Comparison of ENCODE assay signal across 8 cellular contexts in the genomic region with DNA sequence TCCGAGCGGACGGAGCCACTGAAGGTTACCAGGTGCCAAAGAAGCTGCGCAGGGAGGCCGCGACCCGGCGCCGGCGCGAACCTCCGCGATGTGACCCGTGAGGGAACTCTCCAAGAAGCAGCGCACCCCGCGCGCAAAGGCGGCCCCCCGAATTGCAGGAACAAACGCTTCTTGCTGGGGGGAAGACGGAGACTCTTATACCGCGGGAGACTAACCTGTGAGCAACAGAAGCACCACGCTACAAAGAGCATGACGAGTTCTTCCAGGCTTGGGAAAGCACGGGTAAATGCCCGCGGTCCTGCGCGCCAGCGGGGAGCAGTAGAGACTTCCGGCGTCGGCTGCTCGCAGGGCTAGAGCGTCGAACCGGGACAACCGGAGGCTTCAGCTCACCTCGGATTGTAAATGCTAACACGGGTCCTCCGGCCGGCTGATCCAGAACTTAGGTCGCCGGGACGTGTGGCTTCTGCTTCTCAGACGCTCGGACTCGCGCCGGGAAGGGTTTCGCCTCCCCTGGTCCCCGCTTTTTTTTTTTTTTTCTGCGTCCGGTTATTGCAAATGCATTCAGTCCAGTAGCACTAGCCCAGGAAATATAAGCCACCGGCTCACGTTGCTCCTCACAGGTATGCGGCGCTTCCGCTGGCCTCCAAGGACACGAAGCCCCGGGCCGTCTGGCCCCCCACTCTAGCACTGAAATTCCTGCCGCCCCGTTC. TPM values are rescaled to one million over a fixed set of nuclear protein-coding genes. Genes with fewer than 3 reads are reported as not detected.
A peak's percentile ranks its signal among the peaks of the same experiment; 100 is the strongest.
DNase-seq lines count a peak whose midpoint lies in the region; ATAC-seq and TF ChIP-seq lines count a peak whose summit lies in the region.

A gene with protein sequence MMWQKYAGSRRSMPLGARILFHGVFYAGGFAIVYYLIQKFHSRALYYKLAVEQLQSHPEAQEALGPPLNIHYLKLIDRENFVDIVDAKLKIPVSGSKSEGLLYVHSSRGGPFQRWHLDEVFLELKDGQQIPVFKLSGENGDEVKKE (minus strand): TSS at position 310 of the 710 bp plus-strand sequence. CDS start 80,909 bp downstream, outside the sequence.

- H3K4me1 Mint-ChIP-seq in activated naive CD8-positive, alpha-beta T cell (ENCODE audit: low read depth), result peaks cover 35% of the 10 kb centered on the region
- H3K4me1 Mint-ChIP-seq in glutamatergic neuron (ENCODE audit: low read depth, unreplicated experiment), result peaks cover 10% of the 10 kb centered on the region

- H3K27me3 ChIP-seq in osteoblast (ENCODE audit: insufficient read depth, low read length), result no peaks in the 10 kb centered on the region
- H3K27me3 ChIP-seq in testis, result no peaks in the 10 kb centered on the region

- no peak for TF ChIP-seq POLR2A in testis (IDR thresholded peaks at IDR 0.05)

- no peaks in the 10 kb centered on the region for H3K9me3 Mint-ChIP-seq in activated naive CD8-positive, alpha-beta T cell (ENCODE audit: low read depth)
- H3K9me3 Mint-ChIP-seq in glutamatergic neuron (ENCODE audit: unreplicated experiment), result peaks cover 3% of the 10 kb centered on the region

- intact Hi-C loops in testis (cut with DNase I; ENCODE audit: low total_unique reads), result no loop called here

- peaks cover 47% of the 10 kb centered on the region for H3K79me2 ChIP-seq in osteoblast (ENCODE audit: insufficient read depth, low read length)

- peak; percentile 83 for DNase-seq in GM12864 (ENCODE audit: low read depth)
- peak; percentile 86 for DNase-seq in NCI-H1105 (lab: John Stamatoyannopoulos, UW)
- peak; percentile 85 for DNase-seq in SKM-1 treated with dmso at 0.1 percent for 144 hours (lab: John Stamatoyannopoulos, UW; ENCODE audit: unreplicated experiment)
- DNase-seq in glutamatergic neuron, result peak; percentile 84
- peak; percentile 92 for DNase-seq in osteoblast (ENCODE audit: insufficient read length, low spot score, missing footprints)
- DNase-seq in testis, result peak; percentile 91

- peak; percentile 26 for TF ChIP-seq CTCF in GM12864 (IDR thresholded peaks at IDR 0.05; ENCODE audit: low read depth, low read length, missing control alignments)
- TF ChIP-seq CTCF in glutamatergic neuron (IDR thresholded peaks at IDR 0.05; ENCODE audit: partially characterized antibody, unreplicated experiment), result no peak
- no peak for TF ChIP-seq CTCF in osteoblast (IDR thresholded peaks at IDR 0.05; ENCODE audit: extremely low read depth, low read depth, low read length)
- no peak for TF ChIP-seq CTCF in testis (IDR thresholded peaks at IDR 0.05)

- H3K27ac Mint-ChIP-seq in activated naive CD8-positive, alpha-beta T cell, result peak within 1 kb of the TSS; percentile 91
- peak within 1 kb of the TSS; percentile 79 for H3K27ac Mint-ChIP-seq in glutamatergic neuron (ENCODE audit: unreplicated experiment)

- no peaks in the 10 kb centered on the region for H3K36me3 ChIP-seq in osteoblast (ENCODE audit: insufficient read depth, low read length)
- H3K36me3 ChIP-seq in testis (ENCODE audit: low read depth, missing control alignments), result no peaks in the 10 kb centered on the region

- H3K27me3 Mint-ChIP-seq in activated naive CD8-positive, alpha-beta T cell, result no peaks in the 10 kb centered on the region
- no peaks in the 10 kb centered on the region for H3K27me3 Mint-ChIP-seq in glutamatergic neuron (ENCODE audit: unreplicated experiment)

- peak within 1 kb of the TSS; percentile 94 for H3K4me3 Mint-ChIP-seq in activated naive CD8-positive, alpha-beta T cell
- peak within 1 kb of the TSS; percentile 95 for H3K4me3 Mint-ChIP-seq in glutamatergic neuron (ENCODE audit: unreplicated experiment)

- H3K36me3 Mint-ChIP-seq in activated naive CD8-positive, alpha-beta T cell, result peaks cover 13% of the 10 kb centered on the region
- no peaks in the 10 kb centered on the region for H3K36me3 Mint-ChIP-seq in glutamatergic neuron (ENCODE audit: unreplicated experiment)

- H3K9me3 ChIP-seq in osteoblast (ENCODE audit: low read depth, low read length) (no peaks in the 10 kb centered on the region), testis (no peaks in the 10 kb centered on the region)

- H3K4me2 ChIP-seq in osteoblast (ENCODE audit: insufficient read depth, low read length), result peak within 1 kb of the TSS; percentile 86

- WGBS in testis, 2 donors, result 0 to 1% methylated on average over 46 to 61 of the region's 66 CpGs

- peak; percentile 81 for ATAC-seq in HG02623 (IDR thresholded peaks at IDR 0.05; ENCODE audit: unreplicated experiment)

- peak within 1 kb of the TSS; percentile 54 for H3K27ac ChIP-seq in osteoblast (ENCODE audit: low read depth, low read length)
- peak within 1 kb of the TSS; percentile 79 to 87 for H3K27ac ChIP-seq in testis

- peak within 1 kb of the TSS; percentile 96 for H2AFZ ChIP-seq in osteoblast (ENCODE audit: low read length)

- no peaks in the 10 kb centered on the region for H4K20me1 ChIP-seq in osteoblast (ENCODE audit: insufficient read depth, low read length)

- peak within 1 kb of the TSS; percentile 73 for H3K4me3 ChIP-seq in GM12864 (ENCODE audit: low read depth, low read length)
- peak within 1 kb of the TSS; percentile 93 for H3K4me3 ChIP-seq in osteoblast (ENCODE audit: insufficient read depth, low read length)
- peak within 1 kb of the TSS; percentile 81 to 93 for H3K4me3 ChIP-seq in testis

- H3K4me1 ChIP-seq in osteoblast (ENCODE audit: insufficient read depth, low read length) (peaks cover 14% of the 10 kb centered on the region), testis (peaks cover 5% of the 10 kb centered on the region)

RNA-seq across cellular contexts. Expression of the gene that starts here (rescaled TPM):
- 73.7 TPM for total RNA-seq in glutamatergic neuron (ENCODE audit: unreplicated experiment)
- 34.0 and 39.2 TPM in 2 replicates for total RNA-seq in osteoblast
- total RNA-seq in testis, result 10 to 100 TPM; 75.7 to 80.5 TPM
- polyA plus RNA-seq in testis (ENCODE audit: insufficient read depth, low read depth, low replicate concordance), result 36.4 TPM

Comparison
In these comparisons a context has a peak if more than half of its experiments do, and no peak if none do; other contexts are left out.
1. Peak in every context shown above with its lines: DNase-seq, ATAC-seq, H3K4me3 ChIP-seq and H3K27ac ChIP-seq.